Comparison of ENCODE assay signal across 9 cellular contexts in genomic region chr9:110115868-110116542, GRCh38.
DNase-seq lines count a peak whose midpoint lies in the region; FAIRE-seq and TF ChIP-seq lines count a peak whose summit lies in the region.
"Had no signal": no experiment of that assay in that cellular context is flagged by ENCODE, and none has a peak within 500 bp of the region (broad histone marks: within the 10 kb centered on the region; RNA-seq: fewer than 3 reads in every experiment).

No MANE protein-coding gene starts in this region.

- H3K4me1 Mint-ChIP-seq in astrocyte (ENCODE audit: low read depth, unreplicated experiment), result peaks cover 50% of the 10 kb centered on the region

- peak overlapping the region; percentile 62 for H3K4me2 ChIP-seq in astrocyte (ENCODE audit: low read length)

- no peaks in the 10 kb centered on the region for H3K36me3 ChIP-seq in astrocyte (ENCODE audit: insufficient read depth, low read length)
- peaks cover 0 to 9% (median 5%) of the 10 kb centered on the region in 5 donors for H3K36me3 ChIP-seq in subcutaneous abdominal adipose tissue (ENCODE audit: control insufficient read depth in 5 of 5, insufficient read depth in 5 of 5, low read length in 5 of 5)

- H3K27me3 ChIP-seq in astrocyte (ENCODE audit: insufficient read depth, low read length) (no peaks in the 10 kb centered on the region), subcutaneous abdominal adipose tissue (ENCODE audit: control insufficient read depth in 5 of 5, insufficient read depth in 4 of 5, low read length in 5 of 5) (no peaks in the 10 kb centered on the region)

- peak; percentile 77 for FAIRE-seq in HTR-8/SVneo (lab: Jason Lieb, UNC)
- peak; percentile 55 for FAIRE-seq in astrocyte (lab: Jason Lieb, UNC)

- peak; percentile 79 for DNase-seq in HTR-8/SVneo (ENCODE audit: insufficient read length, low spot score)
- peak; percentile 76 for DNase-seq in astrocyte (ENCODE audit: low read depth)
- DNase-seq in iris pigment epithelial cell (ENCODE audit: low read depth), result peak; percentile 83
- no peak for DNase-seq in NOMO-1 (lab: John Stamatoyannopoulos, UW; ENCODE audit: unreplicated experiment in 2 of 2)
- no peak for DNase-seq in DMS79 treated with DMSO at 0.1 percent for 48 hours (lab: John Stamatoyannopoulos, UW)
- DNase-seq in NCI-H2196 (lab: John Stamatoyannopoulos, UW; ENCODE audit: unreplicated experiment), result no peak
- no peak for DNase-seq in T-helper 1 cell
- DNase-seq: NCI-H526 had no signal

- peak overlapping the region; percentile 98 for H3K27ac Mint-ChIP-seq in astrocyte (ENCODE audit: unreplicated experiment)

- H2AFZ ChIP-seq in astrocyte (ENCODE audit: low read depth, low read length), result no peak overlapping the region

- TF ChIP-seq CTCF in astrocyte (IDR thresholded peaks at IDR 0.05; ENCODE audit: insufficient read depth, low read depth, low read length), result no peak

- H3K9me3 Mint-ChIP-seq in astrocyte (ENCODE audit: unreplicated experiment), result no peaks in the 10 kb centered on the region

- H3K4me1 ChIP-seq in astrocyte (ENCODE audit: insufficient read depth, low read length) (peaks cover 26% of the 10 kb centered on the region), subcutaneous abdominal adipose tissue (ENCODE audit: control insufficient read depth in 5 of 5, insufficient read depth in 5 of 5, low read length in 5 of 5) (peaks cover 16 to 49% (median 26%) of the 10 kb centered on the region in 5 donors)

- H3K79me2 ChIP-seq in astrocyte (ENCODE audit: insufficient read depth, low read length), result peaks cover 96% of the 10 kb centered on the region

- H3K27ac ChIP-seq in astrocyte (ENCODE audit: low read depth, low read length), result peak overlapping the region; percentile 80
- H3K27ac ChIP-seq in subcutaneous abdominal adipose tissue (ENCODE audit: low read depth, low read length), result peak overlapping the region; percentile 90

- peak overlapping the region; percentile 8 for H3K4me3 Mint-ChIP-seq in astrocyte (ENCODE audit: unreplicated experiment)

- H3K9ac ChIP-seq in astrocyte (ENCODE audit: low read length) (peak overlapping the region; percentile 61), subcutaneous abdominal adipose tissue (ENCODE audit: low read length in 5 of 5) (peak overlapping the region; percentile 11 to 71 (median 51))

- no peaks in the 10 kb centered on the region for H3K27me3 Mint-ChIP-seq in astrocyte (ENCODE audit: low read depth, unreplicated experiment)

- H3K9me3 ChIP-seq in astrocyte (ENCODE audit: insufficient read depth, low read depth, low read length) (no peaks in the 10 kb centered on the region), subcutaneous abdominal adipose tissue (ENCODE audit: control insufficient read depth in 5 of 5, low read length in 5 of 5) (no peaks in the 10 kb centered on the region)

- H4K20me1 ChIP-seq in astrocyte (ENCODE audit: insufficient read depth, low read length), result peaks cover 62% of the 10 kb centered on the region

- peaks cover 12% of the 10 kb centered on the region for H3K36me3 Mint-ChIP-seq in astrocyte (ENCODE audit: low read depth, unreplicated experiment)

- H3K4me3 ChIP-seq in astrocyte (ENCODE audit: insufficient read depth, low read depth, low read length) (no peak overlapping the region), subcutaneous abdominal adipose tissue (ENCODE audit: low read depth in 1 of 5, low read length in 5 of 5) (peak overlapping the region in 1 of 5 donors; percentile 11)

Comparison
In these comparisons a context has a peak if more than half of its experiments do, and no peak if none do; other contexts are left out.
1. DNase-seq: peak in HTR-8/SVneo (single experiment), astrocyte (single experiment) and iris pigment epithelial cell (single experiment); none in NOMO-1 (0 of 2), DMS79 treated with DMSO at 0.1 percent for 48 hours (single experiment), NCI-H2196 (single experiment) and T-helper 1 cell (0 of 5).